Comparison of ENCODE assay signal across 22 cellular contexts in the genomic region with DNA sequence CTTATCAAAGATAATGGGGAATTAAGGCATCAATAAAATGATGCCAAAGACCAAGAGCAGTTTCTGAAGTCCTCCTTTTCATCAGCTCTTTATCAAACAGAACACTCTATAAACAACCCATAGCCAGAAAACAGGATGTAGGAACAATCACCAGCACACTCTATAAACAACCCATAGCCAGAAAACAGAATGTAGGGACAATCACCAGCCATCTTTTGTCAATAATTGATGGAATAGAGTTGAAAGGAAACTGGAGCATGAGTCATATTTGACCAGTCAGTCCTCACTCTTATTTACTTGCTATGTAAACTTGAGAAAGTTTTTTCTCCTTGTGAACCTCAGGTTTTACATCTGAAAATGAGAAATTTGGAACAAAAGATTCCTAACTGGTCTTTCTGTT. TPM values are rescaled to one million over a fixed set of nuclear protein-coding genes. Genes with fewer than 3 reads are reported as not detected.
DNase-seq lines count a peak whose midpoint lies in the region; ATAC-seq and TF ChIP-seq lines count a peak whose summit lies in the region.
"Had no signal": no experiment of that assay in that cellular context is flagged by ENCODE, and none has a peak within 500 bp of the region (broad histone marks: within the 10 kb centered on the region; RNA-seq: fewer than 3 reads in every experiment).

No MANE protein-coding gene starts in this region.

- H3K9ac ChIP-seq in HUES48 (ENCODE audit: low read depth, low read length): no peak overlapping the region
- H3K9ac ChIP-seq: parathyroid adenoma had no signal

- DNase-seq in mucosa of descending colon: no peak
- DNase-seq in superior temporal gyrus (ENCODE audit: extremely low spot score): no peak
- no peak for DNase-seq in activated CD8-positive, alpha-beta memory T cell treated with anti-CD3 and anti-CD28 coated beads for 24 hours
- DNase-seq: activated CD4-positive, alpha-beta T cell treated with anti-CD3 and anti-CD28 coated beads, Interleukin-2, amount 10 ng/mL, durations not matched to agents 7 days and 5 days; activated naive CD4-positive, alpha-beta T cell treated with anti-CD3 and anti-CD28 coated beads for 36 hours; AML-193; Caco-2; HFFc6; naive thymus-derived CD4-positive, alpha-beta T cell; NCI-H1436 treated with DMSO at 0.1 percent for 48 hours; NCI-H774 had no signal

- peak overlapping the region; percentile 13 for H3K27ac ChIP-seq in HUES48 (ENCODE audit: low read depth, low read length)
- H3K27ac ChIP-seq: ascending aorta, parathyroid adenoma, skin epidermis, suprapubic skin had no signal

- ATAC-seq in GM18508 (IDR thresholded peaks at IDR 0.05; ENCODE audit: insufficient read depth, unreplicated experiment) (peak; percentile 92), HG02678 (IDR thresholded peaks at IDR 0.05; ENCODE audit: unreplicated experiment) (peak; percentile 56), mucosa of descending colon (peak; percentile 83), HG02973 (IDR thresholded peaks at IDR 0.05; ENCODE audit: unreplicated experiment) (no peak)
- ATAC-seq: naive thymus-derived CD4-positive, alpha-beta T cell; SK-N-SH treated with all-trans-retinoic acid at 6 μM for 48 hours had no signal

- TF ChIP-seq CTCF in mucosa of descending colon (IDR thresholded peaks at IDR 0.05): no peak

- H3K4me3 ChIP-seq in HUES48 (ENCODE audit: low read depth, low read length): no peak overlapping the region
- no peak overlapping the region for H3K4me3 ChIP-seq in mucosa of descending colon
- H3K4me3 ChIP-seq: ascending aorta, skin epidermis, suprapubic skin had no signal

- H3K9me3 ChIP-seq in HUES48 (ENCODE audit: control insufficient read depth, insufficient read depth, low read length) (no peaks in the 10 kb centered on the region), mucosa of descending colon (no peaks in the 10 kb centered on the region)
- H3K9me3 ChIP-seq: ascending aorta, Caco-2, suprapubic skin had no signal

- H3K27me3 ChIP-seq in HUES48 (ENCODE audit: control insufficient read depth, insufficient read depth, low read length): no peaks in the 10 kb centered on the region
- H3K27me3 ChIP-seq: ascending aorta, suprapubic skin had no signal

- intact Hi-C loops in mucosa of descending colon (cut with DNase I, micrococcal nuclease): no loop called here

- H3K36me3 ChIP-seq in HUES48 (ENCODE audit: control insufficient read depth, insufficient read depth, low read length) (no peaks in the 10 kb centered on the region), mucosa of descending colon (ENCODE audit: low read depth) (no peaks in the 10 kb centered on the region)
- H3K36me3 ChIP-seq: ascending aorta, suprapubic skin had no signal

- H3K4me1 ChIP-seq in HUES48 (ENCODE audit: control insufficient read depth, insufficient read depth, low read length): no peaks in the 10 kb centered on the region
- no peaks in the 10 kb centered on the region for H3K4me1 ChIP-seq in mucosa of descending colon (ENCODE audit: low read depth)
- H3K4me1 ChIP-seq: ascending aorta, parathyroid adenoma, suprapubic skin had no signal

RNA-seq across cellular contexts. Expression of a gene that starts 10.0 kb away (rescaled TPM):
- total RNA-seq in mucosa of descending colon: 1 to 10 TPM in 2 of 3 donors, under 1 TPM in 1; 0.90 to 4.1 (median 3.5) TPM
- total RNA-seq: activated CD4-positive, alpha-beta T cell treated with anti-CD3 and anti-CD28 coated beads, Interleukin-2, amount 10 ng/mL, durations not matched to agents 7 days and 5 days; activated naive CD4-positive, alpha-beta T cell treated with anti-CD3 and anti-CD28 coated beads for 36 hours; ascending aorta; Caco-2; HFFc6; HT1080; lung microvascular endothelial cell had no signal

RNA-seq across cellular contexts. Expression of a gene that starts 42.0 kb away (rescaled TPM):
- not detected for total RNA-seq in mucosa of descending colon
- total RNA-seq: activated CD4-positive, alpha-beta T cell treated with anti-CD3 and anti-CD28 coated beads, Interleukin-2, amount 10 ng/mL, durations not matched to agents 7 days and 5 days; activated naive CD4-positive, alpha-beta T cell treated with anti-CD3 and anti-CD28 coated beads for 36 hours; ascending aorta; Caco-2; HFFc6; HT1080; lung microvascular endothelial cell; suprapubic skin had no signal

RNA-seq across cellular contexts. Expression of a gene that starts 58.3 kb away (rescaled TPM):
- not detected for total RNA-seq in mucosa of descending colon
- total RNA-seq: activated CD4-positive, alpha-beta T cell treated with anti-CD3 and anti-CD28 coated beads, Interleukin-2, amount 10 ng/mL, durations not matched to agents 7 days and 5 days; activated naive CD4-positive, alpha-beta T cell treated with anti-CD3 and anti-CD28 coated beads for 36 hours; ascending aorta; Caco-2; HFFc6; HT1080; lung microvascular endothelial cell; naive thymus-derived CD4-positive, alpha-beta T cell; suprapubic skin had no signal
